14 cellular contexts compared by ENCODE assay signal in genomic region chr5:124341066-124341943, GRCh38.
DNase-seq lines count a peak whose midpoint lies in the region; ATAC-seq and TF ChIP-seq lines count a peak whose summit lies in the region.
"Had no signal": no experiment of that assay in that cellular context is flagged by ENCODE, and none has a peak within 500 bp of the region (broad histone marks: within the 10 kb centered on the region; RNA-seq: fewer than 3 reads in every experiment).

No MANE protein-coding gene starts in this region.

- no peak for TF ChIP-seq POLR2A in thyroid gland (IDR thresholded peaks at IDR 0.05)

- H3K27ac ChIP-seq in left lung (peak overlapping the region; percentile 28 to 39), thyroid gland (peak overlapping the region; percentile 57 to 78 (median 71))
- H3K27ac ChIP-seq: SK-N-MC had no signal

- H3K36me3 ChIP-seq in left lung = no peaks in the 10 kb centered on the region
- no peaks in the 10 kb centered on the region for H3K36me3 ChIP-seq in thyroid gland

- WGBS in thyroid gland, 2 donors = 17 to 25% methylated on average over 9 of the region's 9 CpGs

- H3K27me3 ChIP-seq in left lung (no peaks in the 10 kb centered on the region), thyroid gland (no peaks in the 10 kb centered on the region)

- intact Hi-C loops in left lung (cut with DNase I) = no loop called here
- intact Hi-C loops in thyroid gland (cut with DNase I) = no loop called here

- H3K4me1 ChIP-seq in left lung = peaks cover 7 to 16% of the 10 kb centered on the region in 2 donors
- peaks cover 32 to 40% of the 10 kb centered on the region in 2 donors for H3K4me1 ChIP-seq in thyroid gland

- DNase-seq in cerebellar cortex (ENCODE audit: low spot score) = peak; percentile 5
- no peak for DNase-seq in left lung
- DNase-seq in thyroid gland = peak; percentile 27 to 38
- DNase-seq in NK-92 (lab: John Stamatoyannopoulos, UW; ENCODE audit: unreplicated experiment) = no peak
- no peak for DNase-seq in activated gamma-delta T cell (lab: John Stamatoyannopoulos, UW)
- no peak for DNase-seq in HT-29 (ENCODE audit: low spot score)
- DNase-seq: activated B cell treated with CpG ODN at 0.5 μM for 24 hours; effector memory CD4-positive, alpha-beta T cell; NCI-H1930; posterior cingulate gyrus; stimulated activated CD4-positive, alpha-beta T cell treated with anti-CD3 and anti-CD28 coated beads, Interleukin-2, amount 100 ng/mL, for 24 hours had no signal

- ATAC-seq in GM21717 (IDR thresholded peaks at IDR 0.05; ENCODE audit: unreplicated experiment) (peak; percentile 78), left lung (peak; percentile 28), HG02870 (IDR thresholded peaks at IDR 0.05; ENCODE audit: unreplicated experiment) (no peak)

- no peak overlapping the region for H3K4me3 ChIP-seq in left lung
- H3K4me3 ChIP-seq in thyroid gland (replicated peaks in 1 of 3) = no peak overlapping the region
- H3K4me3 ChIP-seq: SK-N-MC had no signal

- TF ChIP-seq CTCF in left lung (IDR thresholded peaks at IDR 0.05) = no peak
- no peak for TF ChIP-seq CTCF in thyroid gland (IDR thresholded peaks at IDR 0.05)

- no peaks in the 10 kb centered on the region for H3K9me3 ChIP-seq in left lung
- no peaks in the 10 kb centered on the region for H3K9me3 ChIP-seq in thyroid gland

Comparison
In these comparisons a context has a peak if more than half of its experiments do, and no peak if none do; other contexts are left out.
1. DNase-seq: peak in cerebellar cortex (single experiment) and thyroid gland (2 of 2); none in left lung (0 of 2), NK-92 (single experiment), activated gamma-delta T cell (single experiment) and HT-29 (single experiment).